2 cellular contexts compared by ENCODE assay signal in genomic region chr11:64802370-64803162, GRCh38.
A peak's percentile ranks its signal among the peaks of the same experiment; 100 is the strongest.
TF ChIP-seq lines count a peak whose summit lies in the region.

No MANE protein-coding gene starts in this region.

TF ChIP-seq in HCT116, 20 proteins besides CTCF, POLR2A, EP300 and RAD21 (continued from another document):
- TF ChIP-seq REST (IDR thresholded peaks at IDR 0.05; ENCODE audit: low read depth) (no peak), TCF7L2 (IDR thresholded peaks at IDR 0.05; ENCODE audit: borderline replicate concordance, extremely low read depth, insufficient read depth, insufficient read length) (no peak), POLR2AphosphoS5 (IDR thresholded peaks at IDR 0.05; ENCODE audit: low read depth, low read length) (0 out of 2 replicates have a peak, but pooled peaks have one; percentile 29)
TF ChIP-seq in HCT116: peak in this region for 2.

TF ChIP-seq in neural cell, 6 proteins besides CTCF, POLR2A, EP300 and RAD21 (continued from another document):
- no peak for TF ChIP-seq REST (IDR thresholded peaks at IDR 0.05; ENCODE audit: borderline replicate concordance)
